Comparison of ENCODE assay signal across 8 cellular contexts in genomic region chr11:90134420-90135003, GRCh38. TPM values are rescaled to one million over a fixed set of nuclear protein-coding genes. Genes with fewer than 3 reads are reported as not detected.
DNase-seq lines count a peak whose midpoint lies in the region; ATAC-seq and TF ChIP-seq lines count a peak whose summit lies in the region.

Gene NAALAD2, plus strand, starts transcription at chr11:90134663. Its CDS starts 96 bp downstream, at chr11:90134759.

- TF ChIP-seq CTCF in GM10266 (IDR thresholded peaks at IDR 0.05; ENCODE audit: control insufficient read depth, insufficient read depth, low read depth, missing control alignments) (no peak), PC-3 (conservative IDR thresholded peaks at IDR 0.05; ENCODE audit: low read depth, low read length) (no peak), lower leg skin (IDR thresholded peaks at IDR 0.05) (no peak), suprapubic skin (IDR thresholded peaks at IDR 0.05) (no peak)

- no peak for TF ChIP-seq EP300 in suprapubic skin (IDR thresholded peaks at IDR 0.05)

- H3K9me3 ChIP-seq in PC-3 (ENCODE audit: low read length), result no peaks in the 10 kb centered on the region
- H3K9me3 ChIP-seq in effector memory CD4-positive, alpha-beta T cell (ENCODE audit: control insufficient read depth, low read length), result no peaks in the 10 kb centered on the region
- no peaks in the 10 kb centered on the region for H3K9me3 ChIP-seq in suprapubic skin

- DNase-seq in GM10266 (ENCODE audit: extremely low spot score) (peak; percentile 15), HCEC 1CT (peak; percentile 29), PC-3 (no peak), lower leg skin (ENCODE audit: low spot score in 2 of 2) (peak in 1 of 2 donors; percentile 86), suprapubic skin (ENCODE audit: low spot score in 2 of 2) (peak; percentile 57 to 79), cerebellar cortex (ENCODE audit: low spot score) (no peak)
- no peak for DNase-seq in effector memory CD4-positive, alpha-beta T cell
- no peak for DNase-seq in stimulated activated naive CD4-positive, alpha-beta T cell treated with Interleukin-2 at 50 U/mL for 16 hours (lab: John Stamatoyannopoulos, UW)

- H3K9me2 ChIP-seq in PC-3 (replicated peaks; ENCODE audit: low read length), result no peaks in the 10 kb centered on the region

- CTCF ChIA-PET in PC-3 (lab: Charles Lee), result no interaction called here

- H3K4me2 ChIP-seq in PC-3 (ENCODE audit: low read length), result peak within 1 kb of the TSS; percentile 56

- H3K36me3 ChIP-seq in PC-3 (ENCODE audit: low read depth, low read length) (no peaks in the 10 kb centered on the region), suprapubic skin (no peaks in the 10 kb centered on the region)
- no peaks in the 10 kb centered on the region for H3K36me3 ChIP-seq in effector memory CD4-positive, alpha-beta T cell (ENCODE audit: control insufficient read depth, insufficient read depth, low read length)

- POLR2A ChIA-PET in PC-3 (lab: Charles Lee; ENCODE audit: unreplicated experiment), result interaction anchor here (0.6 kb wide), 1 partner anchor 103 kb away, joined by 3 read pairs; no protein-coding TSS in a partner anchor

- no peak within 1 kb of the TSS for H2AFZ ChIP-seq in PC-3 (ENCODE audit: low read length)

- TF ChIP-seq POLR2A in lower leg skin (IDR thresholded peaks at IDR 0.05), result no peak
- no peak for TF ChIP-seq POLR2A in suprapubic skin (IDR thresholded peaks at IDR 0.05)

- no peak within 1 kb of the TSS for H3K9ac ChIP-seq in PC-3 (ENCODE audit: low read length)

- intact Hi-C loops in PC-3 (cut with micrococcal nuclease), result no loop called here
- intact Hi-C loops in lower leg skin (cut with DNase I; ENCODE audit: low total_unique reads), result no loop called here

- H4K20me1 ChIP-seq in PC-3 (ENCODE audit: low read length), result no peaks in the 10 kb centered on the region

- H3K4me1 ChIP-seq in PC-3 (ENCODE audit: insufficient read depth, low read length) (no peaks in the 10 kb centered on the region), suprapubic skin (peaks cover 15% of the 10 kb centered on the region)
- H3K4me1 ChIP-seq in effector memory CD4-positive, alpha-beta T cell (ENCODE audit: control insufficient read depth, insufficient read depth, low read length, poor library complexity, severe bottlenecking), result peaks cover 8% of the 10 kb centered on the region

- no peak for ATAC-seq in PC-3

- H3K27me3 ChIP-seq in PC-3 (ENCODE audit: low read length), result peaks cover 44% of the 10 kb centered on the region
- peaks cover 4% of the 10 kb centered on the region for H3K27me3 ChIP-seq in effector memory CD4-positive, alpha-beta T cell (replicated peaks; ENCODE audit: control insufficient read depth, insufficient read depth, low read length, poor library complexity, severe bottlenecking)
- no peaks in the 10 kb centered on the region for H3K27me3 ChIP-seq in suprapubic skin

- BruUV-seq in PC-3 (replicated peaks; lab: Mats Ljungman, UMichigan), result no TSS peak

- 0 to 1% methylated on average over 17 to 19 of the region's 26 CpGs for WGBS in lower leg skin, 2 donors
- WGBS in suprapubic skin, result 3% methylated on average over 11 of the region's 26 CpGs

- no peak within 1 kb of the TSS for H3K27ac ChIP-seq in PC-3 (ENCODE audit: low read length)
- no peak within 1 kb of the TSS for H3K27ac ChIP-seq in effector memory CD4-positive, alpha-beta T cell (ENCODE audit: insufficient read depth, low read length, poor library complexity, severe bottlenecking)
- no peak within 1 kb of the TSS for H3K27ac ChIP-seq in suprapubic skin

- H3F3A ChIP-seq in PC-3 (ENCODE audit: low read length, unreplicated experiment), result no peaks in the 10 kb centered on the region

- no peaks in the 10 kb centered on the region for H3K79me2 ChIP-seq in PC-3 (ENCODE audit: low read length)

- peak within 1 kb of the TSS; percentile 50 for H3K4me3 ChIP-seq in PC-3 (ENCODE audit: low read length)
- peak within 1 kb of the TSS; percentile 14 for H3K4me3 ChIP-seq in effector memory CD4-positive, alpha-beta T cell (ENCODE audit: insufficient read depth, low read depth, low read length, poor library complexity, severe bottlenecking)
- H3K4me3 ChIP-seq in lower leg skin (ENCODE audit: low read depth, poor library complexity, severe bottlenecking), result peak within 1 kb of the TSS; percentile 27
- peak within 1 kb of the TSS; percentile 50 for H3K4me3 ChIP-seq in suprapubic skin

RNA-seq across cellular contexts. Expression of gene NAALAD2, which starts in this region (rescaled TPM):
- total RNA-seq in PC-3 (2014; rRNA removed) (0.29 TPM in 1 of 2 replicates, not detected in the other), lower leg skin (under 1 TPM; 0.11 to 0.49 (median 0.30) TPM), suprapubic skin (1 to 10 TPM in 1 of 4 donors, under 1 TPM in 1, not detected in 2; 0.57 to 9.2 TPM)

Comparison
In these comparisons a context has a peak if more than half of its experiments do, and no peak if none do; other contexts are left out.
1. DNase-seq: peak in GM10266 (single experiment), HCEC 1CT (single experiment) and suprapubic skin (2 of 2); none in PC-3 (single experiment), effector memory CD4-positive, alpha-beta T cell (0 of 3), stimulated activated naive CD4-positive, alpha-beta T cell treated with Interleukin-2 at 50 U/mL for 16 hours (single experiment) and cerebellar cortex (single experiment).
2. Peak in every context shown above with its lines, with median percentiles within 50 percentile points of each other: H3K4me3 ChIP-seq.